1 cellular context compared by ENCODE assay signal in genomic region chr6:30828027-30828962, GRCh38.
TF ChIP-seq lines count a peak whose summit lies in the region.

No MANE protein-coding gene starts in this region.

TF ChIP-seq in HepG2, 621 proteins besides CTCF, POLR2A, EP300 and RAD21 (continued from another document and continues in another):
- TF ChIP-seq ARID3A (IDR thresholded peaks at IDR 0.05; ENCODE audit: low read depth, low read length): 0 out of 2 replicates have a peak, but pooled peaks have one; percentile 38
- TF ChIP-seq ZFP90 (CRISPR knock-in tag; IDR thresholded peaks at IDR 0.05; ENCODE audit: borderline replicate concordance): peak; percentile 70; the same call in 1 of the 2 replicates
- TF ChIP-seq ZMYM3 (CRISPR knock-in tag; IDR thresholded peaks at IDR 0.05): peak; percentile 79
- TF ChIP-seq BORCS8-MEF2B (CRISPR knock-in tag; IDR thresholded peaks at IDR 0.05): peak; percentile 68; the same call in 1 of the 2 replicates
- peak; percentile 69; the same call in 1 of the 2 replicates for TF ChIP-seq SNAPC5 (CRISPR knock-in tag; IDR thresholded peaks at IDR 0.05; ENCODE audit: borderline replicate concordance)
- TF ChIP-seq RARA (CRISPR knock-in tag; IDR thresholded peaks at IDR 0.05): peak; percentile 11
- TF ChIP-seq ZNF720 (CRISPR knock-in tag; IDR thresholded peaks at IDR 0.05): no peak
- peak; percentile 51; the same call in 1 of the 2 replicates for TF ChIP-seq ZNF512 (CRISPR knock-in tag; IDR thresholded peaks at IDR 0.05)
- TF ChIP-seq HHEX (CRISPR knock-in tag; IDR thresholded peaks at IDR 0.05): peak; percentile 10; the same call in 1 of the 2 replicates
- peak; percentile 76 for TF ChIP-seq SALL1 (CRISPR knock-in tag; IDR thresholded peaks at IDR 0.05)
- TF ChIP-seq ZNF441 (CRISPR knock-in tag; IDR thresholded peaks at IDR 0.05; ENCODE audit: borderline replicate concordance): peak; percentile 50; the same call in 1 of the 2 replicates
- peak; percentile 81 for TF ChIP-seq ZGPAT (CRISPR knock-in tag; IDR thresholded peaks at IDR 0.05)
- no peak for TF ChIP-seq MXD3 (CRISPR knock-in tag; IDR thresholded peaks at IDR 0.05)
- 0 out of 2 replicates have a peak, but pooled peaks have one; percentile 38 for TF ChIP-seq ZHX1 (CRISPR knock-in tag; IDR thresholded peaks at IDR 0.05; ENCODE audit: low read depth)
- TF ChIP-seq MAFF (IDR thresholded peaks at IDR 0.05; ENCODE audit: low read depth, low read length): peak; percentile 36; the same call in 1 of the 2 replicates
- TF ChIP-seq ZNF430 (CRISPR knock-in tag; IDR thresholded peaks at IDR 0.05): peak; percentile 52; the same call in 1 of the 2 replicates
- TF ChIP-seq FOXJ3 (CRISPR knock-in tag; IDR thresholded peaks at IDR 0.05; ENCODE audit: borderline replicate concordance): 0 out of 2 replicates have a peak, but pooled peaks have one; percentile 47
- TF ChIP-seq ZBTB3 (CRISPR knock-in tag; IDR thresholded peaks at IDR 0.05; ENCODE audit: borderline replicate concordance, low read depth): no peak
- 0 out of 2 replicates have a peak, but pooled peaks have one; percentile 36 for TF ChIP-seq ZNF546 (CRISPR knock-in tag; conservative IDR thresholded peaks at IDR 0.05)
- TF ChIP-seq SETDB1 (CRISPR knock-in tag; IDR thresholded peaks at IDR 0.05; ENCODE audit: borderline replicate concordance): no peak
- TF ChIP-seq MEIS2 (CRISPR knock-in tag; IDR thresholded peaks at IDR 0.05): 0 out of 2 replicates have a peak, but pooled peaks have one; percentile 20
- TF ChIP-seq MXD4 (CRISPR knock-in tag; IDR thresholded peaks at IDR 0.05): peak; percentile 72
- TF ChIP-seq ZNF547 (CRISPR knock-in tag; IDR thresholded peaks at IDR 0.05): no peak
- no peak for TF ChIP-seq ZNF709 (CRISPR knock-in tag; IDR thresholded peaks at IDR 0.05)
- peak; percentile 35; the same call in 1 of the 2 replicates for TF ChIP-seq ETV5 (CRISPR knock-in tag; IDR thresholded peaks at IDR 0.05; ENCODE audit: borderline replicate concordance)
- no peak for TF ChIP-seq TBX3 (IDR thresholded peaks at IDR 0.05; ENCODE audit: borderline replicate concordance)
- peak; percentile 89 to 94 for TF ChIP-seq HMGXB4 (CRISPR knock-in tag; IDR thresholded peaks at IDR 0.05; ENCODE audit: borderline replicate concordance in 1 of 2, low read depth in 1 of 2)
- no peak for TF ChIP-seq FOSL1 (CRISPR knock-in tag; IDR thresholded peaks at IDR 0.05; ENCODE audit: borderline replicate concordance)
- peak; percentile 56; the same call in 1 of the 2 replicates for TF ChIP-seq CSRNP1 (CRISPR knock-in tag; IDR thresholded peaks at IDR 0.05)
- TF ChIP-seq ZC3H13 (CRISPR knock-in tag; IDR thresholded peaks at IDR 0.05): no peak
- no peak for TF ChIP-seq MTF2 (CRISPR knock-in tag; IDR thresholded peaks at IDR 0.05; ENCODE audit: borderline replicate concordance)
- TF ChIP-seq ZNF800 (CRISPR knock-in tag; IDR thresholded peaks at IDR 0.05): peak; percentile 66; the same call in 1 of the 2 replicates
- TF ChIP-seq REPIN1 (CRISPR knock-in tag; IDR thresholded peaks at IDR 0.05; ENCODE audit: borderline replicate concordance, low read depth): peak; percentile 61
- TF ChIP-seq TARDBP (CRISPR knock-in tag; IDR thresholded peaks at IDR 0.05): peak; percentile 87
- no peak for TF ChIP-seq ZBED4 (CRISPR knock-in tag; IDR thresholded peaks at IDR 0.05; ENCODE audit: borderline replicate concordance)
- TF ChIP-seq GLI4 (CRISPR knock-in tag; IDR thresholded peaks at IDR 0.05; ENCODE audit: borderline replicate concordance): peak; percentile 42; the same call in 1 of the 2 replicates
- TF ChIP-seq TP53 (CRISPR knock-in tag; conservative IDR thresholded peaks at IDR 0.05): no peak
- TF ChIP-seq PATZ1 (CRISPR knock-in tag; IDR thresholded peaks at IDR 0.05): 0 out of 2 replicates have a peak, but pooled peaks have one; percentile 35
